ENCODE assay signal across 13 cellular contexts in genomic region chr2:217972490-217972889, GRCh38. TPM values are rescaled to one million over a fixed set of nuclear protein-coding genes. Genes with fewer than 3 reads are reported as not detected.
DNase-seq lines count a peak whose midpoint lies in the region; ATAC-seq and TF ChIP-seq lines count a peak whose summit lies in the region.
"Had no signal": no experiment of that assay in that cellular context is flagged by ENCODE, and none has a peak within 500 bp of the region (broad histone marks: within the 10 kb centered on the region; RNA-seq: fewer than 3 reads in every experiment).

No MANE protein-coding gene starts in this region.

- intact Hi-C loops in IMR-90 (cut with micrococcal nuclease): no loop called here
- intact Hi-C loops in sigmoid colon (cut with DNase I): loop anchor here (5.0 kb wide), 1 partner anchor 40 kb away; no protein-coding TSS in a partner anchor

- H3K4me1 Mint-ChIP-seq in chondrocyte (ENCODE audit: low read depth): peaks cover 14% of the 10 kb centered on the region
- H3K4me1 Mint-ChIP-seq: activated CD4-positive, alpha-beta T cell treated with anti-CD3 and anti-CD28 coated beads, Interleukin-2, amount 10 ng/mL, durations not matched to agents 7 days and 5 days had no signal

- H3K4me3 ChIP-seq in IMR-90 (ENCODE audit: insufficient read depth, low read depth, low read length) (no peak overlapping the region), sigmoid colon (no peak overlapping the region)

- H3K36me3 Mint-ChIP-seq in chondrocyte (ENCODE audit: low read depth): peaks cover 12% of the 10 kb centered on the region

- H3K4me3 Mint-ChIP-seq in chondrocyte (ENCODE audit: unreplicated experiment): no peak overlapping the region
- H3K4me3 Mint-ChIP-seq: activated CD4-positive, alpha-beta T cell treated with anti-CD3 and anti-CD28 coated beads, Interleukin-2, amount 10 ng/mL, durations not matched to agents 7 days and 5 days; T-helper 1 cell treated with Interleukin-12 subunit alpha and Interleukin-12 subunit beta and Interleukin-4 antibody, amounts not matched to agents 30 μg/mL and 1 μg/mL, for 36 hours had no signal

- TF ChIP-seq RAD21 in IMR-90 (IDR thresholded peaks at IDR 0.05; ENCODE audit: low read length): no peak

- no TSS peak for BruUV-seq in IMR-90 (replicated peaks; lab: Mats Ljungman, UMichigan)

- no peaks in the 10 kb centered on the region for H3K9me3 Mint-ChIP-seq in chondrocyte (ENCODE audit: low read depth)
- H3K9me3 Mint-ChIP-seq: activated T-helper 2 cell treated with anti-CD3 and anti-CD28 coated beads, Interferon-gamma antibody, Interleukin-2, Interleukin-4, amounts not matched to agents 10 μg/mL and 5 μg/mL and 100 μg/mL, durations not matched to agents 14 hours and 24 hours and 36 hours; T-helper 1 cell treated with Interleukin-12 subunit alpha and Interleukin-12 subunit beta and Interleukin-4 antibody, amounts not matched to agents 30 μg/mL and 1 μg/mL, for 36 hours had no signal

- H4K20me1 ChIP-seq in IMR-90 (ENCODE audit: insufficient read depth, low read length): peaks cover 8% of the 10 kb centered on the region; the same call in 1 of the 2 replicates

- peaks cover 9 to 58% of the 10 kb centered on the region in 2 experiments; a peak in 3 of 4 replicates for H3K79me1 ChIP-seq in IMR-90 (ENCODE audit: low read depth in 1 of 2, low read length in 2 of 2)

- H3K9ac ChIP-seq in IMR-90 (ENCODE audit: low read depth, low read length): no peak overlapping the region

- H4K5ac ChIP-seq in IMR-90 (ENCODE audit: low read depth, low read length): no peak overlapping the region

- no peak overlapping the region for H2AK5ac ChIP-seq in IMR-90 (ENCODE audit: low read depth, low read length)

- no peak overlapping the region for H3K23ac ChIP-seq in IMR-90 (ENCODE audit: low read depth, low read length)

- ATAC-seq in IMR-90 (ENCODE audit: low read depth) (peak; percentile 56; the same call in 1 of the 2 replicates), left lobe of liver (peak; percentile 91), HG03521 (IDR thresholded peaks at IDR 0.05; ENCODE audit: unreplicated experiment) (no peak), HG02981 (IDR thresholded peaks at IDR 0.05; ENCODE audit: unreplicated experiment) (no peak)

- no CpG with 5 or more reads among the region's 1 CpG for WGBS in IMR-90 (ENCODE audit: extremely low coverage in 2 of 2, insufficient read length in 1 of 2), 2 experiments
- WGBS in sigmoid colon, 2 donors: 70 to 87% methylated on average over 1 of the region's 1 CpG

- no peak for DNase-seq in IMR-90
- DNase-seq in chondrocyte (ENCODE audit: low spot score): no peak
- no peak for DNase-seq in left lobe of liver (ENCODE audit: low spot score)
- DNase-seq in sigmoid colon: peak; percentile 80
- DNase-seq in activated CD4-positive, alpha-beta T cell treated with anti-CD3 and anti-CD28 coated beads, Interleukin-2, amount 50 U/mL, for 48 hours: no peak
- DNase-seq in NCI-H1436 (lab: John Stamatoyannopoulos, UW): no peak
- DNase-seq: activated CD4-positive, alpha-beta T cell treated with anti-CD3 and anti-CD28 coated beads, Interleukin-2, amount 10 ng/mL, durations not matched to agents 7 days and 5 days; DMS 273 treated with DMSO at 0.1 percent for 48 hours; effector memory CD4-positive, alpha-beta T cell had no signal

- no peaks in the 10 kb centered on the region for H3K9me3 ChIP-seq in IMR-90 (ENCODE audit: control insufficient read depth, insufficient read depth, low read length)
- H3K9me3 ChIP-seq in sigmoid colon: no peaks in the 10 kb centered on the region

- no peak overlapping the region for H3K56ac ChIP-seq in IMR-90 (ENCODE audit: extremely low read depth, insufficient read depth, low read length)

- H3K36me3 ChIP-seq in IMR-90 (ENCODE audit: control insufficient read depth, insufficient read depth, low read length) (peaks cover 20% of the 10 kb centered on the region), sigmoid colon (no peaks in the 10 kb centered on the region)

- H4K8ac ChIP-seq in IMR-90 (ENCODE audit: low read depth in 2 of 2, low read length in 2 of 2): no peak overlapping the region

- H2BK20ac ChIP-seq in IMR-90 (ENCODE audit: low read depth, low read length): no peak overlapping the region

- no peak overlapping the region for H2AFZ ChIP-seq in IMR-90 (replicated peaks; ENCODE audit: low read length, poor library complexity)

- H2BK15ac ChIP-seq in IMR-90 (ENCODE audit: low read depth, low read length): no peak overlapping the region

- dilution Hi-C loops in IMR-90 (cut with HindIII; ENCODE audit: low sequenced_read_pairs, unreplicated experiment): no loop called here

- CTCF ChIA-PET in IMR-90 (lab: Yijun Ruan, JAX): no interaction called here

- H3K27me3 ChIP-seq in IMR-90 (ENCODE audit: control insufficient read depth, insufficient read depth, low read length): no peaks in the 10 kb centered on the region
- H3K27me3 ChIP-seq in sigmoid colon: no peaks in the 10 kb centered on the region

- H3K4me1 ChIP-seq in IMR-90 (ENCODE audit: control insufficient read depth, insufficient read depth, low read length): peaks cover 7% of the 10 kb centered on the region; the same call in 1 of the 2 replicates
- peaks cover 0 to 83% (median 75%) of the 10 kb centered on the region in 4 donors for H3K4me1 ChIP-seq in sigmoid colon

- no peak overlapping the region for H3K4me2 ChIP-seq in IMR-90 (ENCODE audit: low read depth, low read length)

- TF ChIP-seq CTCF in IMR-90 (conservative IDR thresholded peaks at IDR 0.05; ENCODE audit: low read depth, low read length) (no peak), chondrocyte (IDR thresholded peaks at IDR 0.05) (no peak), sigmoid colon (IDR thresholded peaks at IDR 0.05) (no peak)

- no peaks in the 10 kb centered on the region for H3K27me3 Mint-ChIP-seq in chondrocyte (ENCODE audit: low read depth)

- H2BK120ac ChIP-seq in IMR-90 (ENCODE audit: low read depth, low read length): no peak overlapping the region

- H2AK9ac ChIP-seq in IMR-90 (replicated peaks; ENCODE audit: low read depth, low read length, poor library complexity): no peak overlapping the region

- 0 out of 2 replicates have a peak, but pooled peaks cover 2% of the 10 kb centered on the region for H3K9me1 ChIP-seq in IMR-90 (ENCODE audit: insufficient read depth, low read length)

- no peak overlapping the region for H3K14ac ChIP-seq in IMR-90 (replicated peaks; ENCODE audit: low read depth, low read length)

- H3K27ac Mint-ChIP-seq in chondrocyte (ENCODE audit: unreplicated experiment): peak overlapping the region; percentile 22
- H3K27ac Mint-ChIP-seq: activated CD4-positive, alpha-beta T cell treated with anti-CD3 and anti-CD28 coated beads, Interleukin-2, amount 10 ng/mL, durations not matched to agents 7 days and 5 days; activated T-helper 2 cell treated with anti-CD3 and anti-CD28 coated beads, Interferon-gamma antibody, Interleukin-2, Interleukin-4, amounts not matched to agents 10 μg/mL and 5 μg/mL and 100 μg/mL, durations not matched to agents 14 hours and 24 hours and 36 hours; T-helper 1 cell treated with Interleukin-12 subunit alpha and Interleukin-12 subunit beta and Interleukin-4 antibody, amounts not matched to agents 30 μg/mL and 1 μg/mL, for 36 hours had no signal

- no peak overlapping the region for H4K91ac ChIP-seq in IMR-90 (ENCODE audit: insufficient read depth, low read depth, low read length)

- H2BK5ac ChIP-seq in IMR-90 (ENCODE audit: low read depth, low read length, poor library complexity, severe bottlenecking): no peak overlapping the region

- in situ Hi-C loops in IMR-90 (cut with MboI; ENCODE audit: low sequenced_read_pairs): no loop called here

- POLR2A ChIA-PET in IMR-90 (lab: Charles Lee; ENCODE audit: unreplicated experiment): no interaction called here

- no peak overlapping the region for H3K27ac ChIP-seq in IMR-90 (ENCODE audit: insufficient read depth, low read length)
- peak overlapping the region; percentile 92 to 98 (median 94) for H3K27ac ChIP-seq in sigmoid colon

- TF ChIP-seq POLR2A in IMR-90 (IDR thresholded peaks at IDR 0.05; ENCODE audit: low read depth, low read length): no peak
- no peak for TF ChIP-seq POLR2A in sigmoid colon (IDR thresholded peaks at IDR 0.05)

- H3K18ac ChIP-seq in IMR-90 (ENCODE audit: low read depth, low read length): no peak overlapping the region

- H3K4ac ChIP-seq in IMR-90 (ENCODE audit: low read depth, low read length): no peak overlapping the region

- no peak for TF ChIP-seq EP300 in sigmoid colon (IDR thresholded peaks at IDR 0.05)

TF ChIP-seq in IMR-90, 13 proteins besides CTCF, POLR2A, EP300 and RAD21 (continues in another document):
- TF ChIP-seq MAZ (IDR thresholded peaks at IDR 0.05; ENCODE audit: borderline replicate concordance, low read depth, low read length) (no peak), CEBPB (IDR thresholded peaks at IDR 0.05; ENCODE audit: low read depth, low read length) (no peak), RCOR1 (IDR thresholded peaks at IDR 0.05; ENCODE audit: insufficient replicate concordance, low read length) (no peak), CHD1 (IDR thresholded peaks at IDR 0.05; ENCODE audit: low read depth, low read length) (no peak), SMC3 (IDR thresholded peaks at IDR 0.05; ENCODE audit: low read depth, low read length) (no peak), MAFK (IDR thresholded peaks at IDR 0.05; ENCODE audit: low read depth, low read length) (no peak)
- TF ChIP-seq, protein P1, sequence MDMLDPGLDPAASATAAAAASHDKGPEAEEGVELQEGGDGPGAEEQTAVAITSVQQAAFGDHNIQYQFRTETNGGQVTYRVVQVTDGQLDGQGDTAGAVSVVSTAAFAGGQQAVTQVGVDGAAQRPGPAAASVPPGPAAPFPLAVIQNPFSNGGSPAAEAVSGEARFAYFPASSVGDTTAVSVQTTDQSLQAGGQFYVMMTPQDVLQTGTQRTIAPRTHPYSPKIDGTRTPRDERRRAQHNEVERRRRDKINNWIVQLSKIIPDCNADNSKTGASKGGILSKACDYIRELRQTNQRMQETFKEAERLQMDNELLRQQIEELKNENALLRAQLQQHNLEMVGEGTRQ (IDR thresholded peaks at IDR 0.05; ENCODE audit: low read depth, low read length): no peak

RNA-seq across cellular contexts. Expression of gene TNS1, which starts 30.3 kb away (rescaled TPM):
- 41.9 and 45.2 TPM in 2 replicates for total RNA-seq in IMR-90 (2012; rRNA removed)
- polyA plus RNA-seq in IMR-90 (2012; rRNA removed): 40.3 and 41.1 TPM in 2 replicates
- polyA plus RNA-seq in IMR-90 (2012; cell fraction: cytosol; rRNA removed): 17.3 and 23.8 TPM in 2 replicates
- 68.3 and 71.1 TPM in 2 replicates for polyA plus RNA-seq in IMR-90 (2012; cell fraction: nucleus; rRNA removed; ENCODE audit: low replicate concordance)
- 227 to 272 TPM (median 249 TPM) in 3 replicates for total RNA-seq in chondrocyte
- 102 TPM for total RNA-seq in left lobe of liver
- 1,000 to 10,000 TPM in 2 of 4 donors, 100 to 1,000 TPM in 2; 444 to 1,607 (median 968) TPM for total RNA-seq in sigmoid colon
- polyA plus RNA-seq in sigmoid colon: 10 to 100 TPM in 2 of 3 donors, 1 to 10 TPM in 1; 3.7 to 57.2 (median 13.8) TPM

Comparison
In these comparisons a context has a peak if more than half of its experiments do, and no peak if none do; other contexts are left out.
1. ATAC-seq: peak in IMR-90 (single experiment) and left lobe of liver (single experiment); none in HG03521 (single experiment) and HG02981 (single experiment).